17 cellular contexts compared by ENCODE assay signal in genomic region chr10:129965418-129965793, GRCh38. TPM values are rescaled to one million over a fixed set of nuclear protein-coding genes. Genes with fewer than 3 reads are reported as not detected.
DNase-seq lines count a peak whose midpoint lies in the region; ATAC-seq and TF ChIP-seq lines count a peak whose summit lies in the region.
"Had no signal": no experiment of that assay in that cellular context is flagged by ENCODE, and none has a peak within 500 bp of the region (broad histone marks: within the 10 kb centered on the region; RNA-seq: fewer than 3 reads in every experiment).

No MANE protein-coding gene starts in this region.

- H3K27me3 ChIP-seq in right atrium auricular region: peaks cover 27 to 37% of the 10 kb centered on the region in 2 donors

- peak overlapping the region; percentile 50 to 86 (median 80) for H3K4me3 Mint-ChIP-seq in brain
- peak overlapping the region; percentile 68 for H3K4me3 Mint-ChIP-seq in nephron progenitor cell
- peak overlapping the region; percentile 66 for H3K4me3 Mint-ChIP-seq in type B pancreatic cell

- peaks cover 94% of the 10 kb centered on the region for H3K27me3 Mint-ChIP-seq in brain
- H3K27me3 Mint-ChIP-seq in nephron progenitor cell (ENCODE audit: low read depth, poor library complexity): peaks cover 91% of the 10 kb centered on the region
- peaks cover 77% of the 10 kb centered on the region for H3K27me3 Mint-ChIP-seq in type B pancreatic cell

- no peaks in the 10 kb centered on the region for H3K36me3 ChIP-seq in right atrium auricular region
- H3K36me3 ChIP-seq: ovary, Peyer's patch had no signal

- H3K36me3 Mint-ChIP-seq in brain (peaks cover 25% of the 10 kb centered on the region), nephron progenitor cell (ENCODE audit: low read depth) (no peaks in the 10 kb centered on the region), type B pancreatic cell (peaks cover 4% of the 10 kb centered on the region)

- DNase-seq in right atrium auricular region (ENCODE audit: low spot score) (peak; percentile 40), Right ventricle myocardium superior (no peak), nephron progenitor cell (no peak), type B pancreatic cell (ENCODE audit: extremely low spot score, unreplicated experiment) (no peak), foreskin melanocyte (no peak)
- DNase-seq: activated CD4-positive, alpha-beta T cell treated with anti-CD3 and anti-CD28 coated beads, Interleukin-2, amount 50 U/mL, for 4 hours; C1 segment of cervical spinal cord; effector memory CD8-positive, alpha-beta T cell; Karpas-422; NCI-H1930; NCI-H526 treated with DMSO at 0.1 percent for 48 hours; ovary; Peyer's patch had no signal

- peaks cover 0 to 2% (median 0%) of the 10 kb centered on the region in 5 experiments for H3K9me3 Mint-ChIP-seq in brain
- no peaks in the 10 kb centered on the region for H3K9me3 Mint-ChIP-seq in nephron progenitor cell
- no peaks in the 10 kb centered on the region for H3K9me3 Mint-ChIP-seq in type B pancreatic cell
- H3K9me3 Mint-ChIP-seq: effector memory CD8-positive, alpha-beta T cell had no signal

- H3K27ac Mint-ChIP-seq in brain (peak overlapping the region in 3 of 5 experiments; percentile 82 to 92 (median 83)), nephron progenitor cell (no peak overlapping the region), type B pancreatic cell (no peak overlapping the region)
- H3K27ac Mint-ChIP-seq: effector memory CD8-positive, alpha-beta T cell had no signal

- H3K27ac ChIP-seq in right atrium auricular region: peak overlapping the region; percentile 13 to 43
- H3K27ac ChIP-seq: ovary, Peyer's patch had no signal

- no peaks in the 10 kb centered on the region for H3K9me3 ChIP-seq in right atrium auricular region
- H3K9me3 ChIP-seq: ovary had no signal

- peaks cover 0 to 32% of the 10 kb centered on the region in 2 donors for H3K4me1 ChIP-seq in right atrium auricular region

- intact Hi-C loops in Right ventricle myocardium superior (cut with DNase I): loop anchor here (5.0 kb wide), 1 partner anchor 73 kb away; no protein-coding TSS in a partner anchor

- peak overlapping the region; percentile 26 to 52 for H3K4me3 ChIP-seq in right atrium auricular region
- H3K4me3 ChIP-seq: ovary had no signal

- H3K4me1 Mint-ChIP-seq in brain: peaks cover 52% of the 10 kb centered on the region
- peaks cover 41% of the 10 kb centered on the region for H3K4me1 Mint-ChIP-seq in nephron progenitor cell
- peaks cover 32% of the 10 kb centered on the region for H3K4me1 Mint-ChIP-seq in type B pancreatic cell (ENCODE audit: unreplicated experiment)

- ATAC-seq in Right ventricle myocardium superior (ENCODE audit: poor library complexity) (no peak), HG02798 (IDR thresholded peaks at IDR 0.05; ENCODE audit: poor library complexity, unreplicated experiment) (no peak), HG02759 (IDR thresholded peaks at IDR 0.05; ENCODE audit: unreplicated experiment) (no peak)
- ATAC-seq: effector memory CD8-positive, alpha-beta T cell had no signal

- TF ChIP-seq CTCF in right atrium auricular region (IDR thresholded peaks at IDR 0.05): no peak
- TF ChIP-seq CTCF in brain (conservative IDR thresholded peaks at IDR 0.05): no peak
- no peak for TF ChIP-seq CTCF in nephron progenitor cell (IDR thresholded peaks at IDR 0.05)
- no peak for TF ChIP-seq CTCF in type B pancreatic cell (conservative IDR thresholded peaks at IDR 0.05)

RNA-seq across cellular contexts. Expression of gene EBF3, which starts 1.3 kb away (rescaled TPM):
- 1 to 10 TPM; 5.8 to 6.9 TPM for total RNA-seq in right atrium auricular region
- total RNA-seq in Right ventricle myocardium superior: 6.2 TPM
- 22.3 TPM for polyA plus RNA-seq in brain (ENCODE audit: insufficient read depth, low read depth, low replicate concordance)
- total RNA-seq in type B pancreatic cell (ENCODE audit: low replicate concordance): 0.81 and 26.1 TPM in 2 replicates
- total RNA-seq: T-helper 2 cell treated with Interferon-gamma antibody and Interleukin-4, amounts not matched to agents 100 ng/mL and 5 ng/mL, for 36 hours had no signal

Comparison
In these comparisons a context has a peak if more than half of its experiments do, and no peak if none do; other contexts are left out.
1. H3K27ac Mint-ChIP-seq: peak in brain (3 of 5); none in nephron progenitor cell (single experiment) and type B pancreatic cell (single experiment).
2. Peak in every context shown above with its lines, with median percentiles within 50 percentile points of each other: H3K4me3 Mint-ChIP-seq.